1 cellular context compared by ENCODE assay signal in genomic region chr3:49629866-49630265, GRCh38.
TF ChIP-seq lines count a peak whose summit lies in the region.

No MANE protein-coding gene starts in this region.

TF ChIP-seq in WTC11, 78 proteins besides CTCF, POLR2A, EP300 and RAD21 (continued from another document):
- TF ChIP-seq, protein P1, sequence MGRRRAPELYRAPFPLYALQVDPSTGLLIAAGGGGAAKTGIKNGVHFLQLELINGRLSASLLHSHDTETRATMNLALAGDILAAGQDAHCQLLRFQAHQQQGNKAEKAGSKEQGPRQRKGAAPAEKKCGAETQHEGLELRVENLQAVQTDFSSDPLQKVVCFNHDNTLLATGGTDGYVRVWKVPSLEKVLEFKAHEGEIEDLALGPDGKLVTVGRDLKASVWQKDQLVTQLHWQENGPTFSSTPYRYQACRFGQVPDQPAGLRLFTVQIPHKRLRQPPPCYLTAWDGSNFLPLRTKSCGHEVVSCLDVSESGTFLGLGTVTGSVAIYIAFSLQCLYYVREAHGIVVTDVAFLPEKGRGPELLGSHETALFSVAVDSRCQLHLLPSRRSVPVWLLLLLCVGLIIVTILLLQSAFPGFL (CRISPR knock-in tag; IDR thresholded peaks at IDR 0.05; ENCODE audit: borderline replicate concordance): no peak
- TF ChIP-seq, protein P2, sequence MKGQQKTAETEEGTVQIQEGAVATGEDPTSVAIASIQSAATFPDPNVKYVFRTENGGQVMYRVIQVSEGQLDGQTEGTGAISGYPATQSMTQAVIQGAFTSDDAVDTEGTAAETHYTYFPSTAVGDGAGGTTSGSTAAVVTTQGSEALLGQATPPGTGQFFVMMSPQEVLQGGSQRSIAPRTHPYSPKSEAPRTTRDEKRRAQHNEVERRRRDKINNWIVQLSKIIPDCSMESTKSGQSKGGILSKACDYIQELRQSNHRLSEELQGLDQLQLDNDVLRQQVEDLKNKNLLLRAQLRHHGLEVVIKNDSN (CRISPR knock-in tag; IDR thresholded peaks at IDR 0.05): no peak
TF ChIP-seq in WTC11: peak in this region for 0.
